Comparison of ENCODE assay signal across 8 cellular contexts in the genomic region with DNA sequence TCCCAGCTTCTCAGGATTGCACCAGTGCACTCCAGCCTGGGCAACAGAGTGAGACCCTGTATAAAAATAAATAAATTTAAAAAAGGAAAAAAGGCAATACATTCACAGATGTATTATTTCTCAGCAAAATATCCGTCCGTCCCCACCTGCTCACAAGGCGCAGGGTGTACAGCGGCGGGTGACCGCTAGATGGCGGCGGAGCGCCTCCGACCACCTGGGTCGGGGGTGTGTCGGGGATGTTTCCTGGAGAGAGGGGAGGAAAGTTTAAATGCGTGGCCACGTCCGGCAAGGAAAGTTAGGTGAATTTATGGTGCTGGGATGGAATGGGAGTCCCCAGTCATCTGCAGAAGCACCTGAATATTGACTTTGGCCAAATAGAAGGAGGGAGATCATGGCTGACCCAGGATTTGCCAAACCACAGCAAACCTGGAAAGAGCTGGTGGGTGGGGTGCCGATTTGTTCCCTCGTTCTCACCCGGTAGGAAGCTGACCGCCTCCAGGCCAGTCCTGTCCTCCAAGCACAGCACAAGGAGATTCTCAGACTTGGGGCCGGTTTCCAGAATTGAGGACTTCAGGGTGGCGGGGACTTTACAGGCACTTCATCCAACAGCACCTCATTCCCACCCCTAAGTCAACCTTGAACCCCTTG.
DNase-seq lines count a peak whose midpoint lies in the region; ATAC-seq and TF ChIP-seq lines count a peak whose summit lies in the region.

No MANE protein-coding gene starts in this region.

- DNase-seq in GM13976 (ENCODE audit: low spot score) (peak; percentile 80), NCI-H69 (lab: John Stamatoyannopoulos, UW) (peak; percentile 56), activated T-cell treated with anti-CD3 and anti-CD28 coated beads for 24 hours (ENCODE audit: low read depth) (peak; percentile 59), fibroblast of gingiva (ENCODE audit: low read depth) (peak; percentile 25), tibial artery (peak in 1 of 2 donors; percentile 60)

- H3K36me3 ChIP-seq in ACC112 (ENCODE audit: insufficient read depth, low read length) = no peaks in the 10 kb centered on the region
- H3K36me3 ChIP-seq in neutrophil = no peaks in the 10 kb centered on the region
- no peaks in the 10 kb centered on the region for H3K36me3 ChIP-seq in tibial artery

- peak; percentile 96 for TF ChIP-seq CTCF in GM13976 (IDR thresholded peaks at IDR 0.05; ENCODE audit: borderline replicate concordance, control extremely low read depth, extremely low read depth, insufficient read depth, missing control alignments)
- TF ChIP-seq CTCF in neutrophil (IDR thresholded peaks at IDR 0.05) = peak; percentile 73
- TF ChIP-seq CTCF in tibial artery (IDR thresholded peaks at IDR 0.05) = peak; percentile 61 to 84

- no peak overlapping the region for H2AFZ ChIP-seq in ACC112 (ENCODE audit: low read length, unreplicated experiment)

- no peak for ATAC-seq in HG02884 (IDR thresholded peaks at IDR 0.05; ENCODE audit: unreplicated experiment)

- H3K4me3 ChIP-seq in ACC112 (ENCODE audit: low read depth, low read length) (peak overlapping the region; percentile 21; the same call in 1 of the 2 replicates), neutrophil (ENCODE audit: low read depth in 1 of 2, low read length in 1 of 2) (no peak overlapping the region), tibial artery (no peak overlapping the region)

- H3K27ac ChIP-seq in ACC112 (ENCODE audit: low read depth, low read length) (no peak overlapping the region), neutrophil (no peak overlapping the region), tibial artery (no peak overlapping the region)

- intact Hi-C loops in tibial artery (cut with DNase I; ENCODE audit: low total_unique reads) = no loop called here

- in situ Hi-C loops in GM13976 (cut with MboI; ENCODE audit: low sequenced_read_pairs, unreplicated experiment) = loop anchor here (10.0 kb wide), 2 partner anchors 93 to 333 kb away; partner anchors contain the start of gene TMEM266

- H3K79me2 ChIP-seq in ACC112 (ENCODE audit: control insufficient read depth, insufficient read depth, low read length, unreplicated experiment) = no peaks in the 10 kb centered on the region

- H3K9me3 ChIP-seq in neutrophil = no peaks in the 10 kb centered on the region
- H3K9me3 ChIP-seq in tibial artery = no peaks in the 10 kb centered on the region

- H3K27me3 ChIP-seq in ACC112 (ENCODE audit: insufficient read depth, low read length) (peaks cover 37% of the 10 kb centered on the region), neutrophil (no peaks in the 10 kb centered on the region), tibial artery (peaks cover 0 to 36% of the 10 kb centered on the region in 2 donors)

- peaks cover 14% of the 10 kb centered on the region for H3K4me1 ChIP-seq in ACC112 (ENCODE audit: control insufficient read depth, insufficient read depth, low read length, unreplicated experiment)
- H3K4me1 ChIP-seq in neutrophil (ENCODE audit: control insufficient read depth in 1 of 2, insufficient read depth in 1 of 2, low read depth in 1 of 2, low read length in 1 of 2) = peaks cover 24 to 32% of the 10 kb centered on the region in 2 experiments
- H3K4me1 ChIP-seq in tibial artery = peaks cover 0 to 20% (median 10%) of the 10 kb centered on the region in 4 donors
